In the genomic region with DNA sequence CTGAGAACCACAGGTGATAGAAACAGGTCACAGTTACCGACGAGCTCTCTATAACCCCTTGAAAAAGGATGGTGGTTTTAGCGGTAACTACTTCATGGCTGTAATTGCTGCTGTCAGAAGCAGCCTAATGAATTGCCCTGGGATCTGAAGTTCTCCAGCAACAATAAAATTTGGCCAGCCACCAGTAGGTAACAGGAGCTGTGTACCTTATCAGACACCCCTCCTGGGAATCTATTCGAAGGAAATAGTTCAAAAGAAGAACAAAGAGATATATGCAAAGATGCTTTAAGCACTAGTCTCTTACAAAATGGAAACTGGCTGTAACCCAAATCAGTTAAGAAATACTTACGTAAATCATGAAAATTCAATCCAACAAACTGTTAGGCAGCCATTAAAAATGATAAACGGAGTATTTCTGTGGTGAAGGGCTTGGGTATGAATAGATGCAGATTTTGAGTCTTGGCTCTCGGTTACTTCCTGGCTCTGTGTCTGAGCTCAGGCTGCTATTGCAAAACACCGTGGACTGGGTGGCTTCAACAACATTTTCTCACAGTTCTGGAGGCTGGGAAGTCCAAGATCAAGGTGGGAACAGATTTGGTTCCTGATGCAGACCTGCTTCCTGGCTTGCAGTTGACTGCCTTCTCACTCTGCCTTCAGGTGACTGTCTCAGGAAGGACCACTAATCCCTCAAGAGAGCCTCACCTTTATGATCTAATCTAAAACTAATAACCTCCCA, we compare ENCODE assay signal across 8 cellular contexts. TPM values are rescaled to one million over a fixed set of nuclear protein-coding genes. Genes with fewer than 3 reads are reported as not detected.
DNase-seq lines count a peak whose midpoint lies in the region; ATAC-seq and TF ChIP-seq lines count a peak whose summit lies in the region.

No MANE protein-coding gene starts in this region.

- TF ChIP-seq CTCF in RWPE1 (conservative IDR thresholded peaks at IDR 0.05; ENCODE audit: low read depth), result no peak
- no peak for TF ChIP-seq CTCF in psoas muscle (IDR thresholded peaks at IDR 0.05)

- H3K27ac ChIP-seq in RWPE1 (peak overlapping the region; percentile 63), psoas muscle (peak overlapping the region; percentile 85), substantia nigra (ENCODE audit: low read depth, low read length, poor library complexity, severe bottlenecking) (no peak overlapping the region)

- peak overlapping the region; percentile 86 for H3K4me3 ChIP-seq in psoas muscle

- peaks cover 11% of the 10 kb centered on the region for H3K9me3 ChIP-seq in psoas muscle

- peaks cover 30% of the 10 kb centered on the region for H3K4me1 ChIP-seq in psoas muscle

- peak; percentile 66 for ATAC-seq in esophagus mucosa
- ATAC-seq in psoas muscle, result no peak
- no peak for ATAC-seq in GM21390 (IDR thresholded peaks at IDR 0.05; ENCODE audit: unreplicated experiment)

- POLR2A ChIA-PET in RWPE1 (lab: Yijun Ruan, JAX; ENCODE audit: low non-redundant PET), result no interaction called here

- peaks cover 0 to 2% of the 10 kb centered on the region in 2 donors for H3K36me3 ChIP-seq in psoas muscle (ENCODE audit: insufficient read depth in 1 of 2, low read depth in 1 of 2)

- 45 to 53% (median 48%) methylated on average over 8 of the region's 8 CpGs for WGBS in psoas muscle, 3 donors

- DNase-seq in NCI-H345 (lab: John Stamatoyannopoulos, UW), result peak; percentile 13
- DNase-seq in NCI-H345 treated with DMSO at 0.1 percent for 48 hours (lab: John Stamatoyannopoulos, UW; ENCODE audit: unreplicated experiment), result no peak
- no peak for DNase-seq in RWPE1 (ENCODE audit: low spot score)
- DNase-seq in psoas muscle, result peak in 1 of 2 donors; percentile 19
- DNase-seq in cerebellar nuclear complex (lab: John Stamatoyannopoulos, UW), result no peak
- no peak for DNase-seq in substantia nigra (lab: John Stamatoyannopoulos, UW)

- no peaks in the 10 kb centered on the region for H3K27me3 ChIP-seq in psoas muscle (ENCODE audit: insufficient read depth in 3 of 3, low read length in 2 of 3)

- intact Hi-C loops in psoas muscle (cut with DNase I), result loop anchor here in 1 of 2 donors (10.0 kb wide), 1 partner anchor 772 kb away; the partner anchor contains the start of gene BMI1

- CTCF ChIA-PET in RWPE1 (lab: Yijun Ruan, JAX), result interaction anchor here (0.7 kb wide), 1 partner anchor 1801 kb away, joined by 3 read pairs; no protein-coding TSS in a partner anchor

RNA-seq across cellular contexts. Expression of gene MSRB2, which starts 1.6 kb away (rescaled TPM):
- total RNA-seq in esophagus mucosa (17.1 TPM), psoas muscle (10 to 100 TPM; 34.3 to 69.7 (median 54.7) TPM)
- 10 to 100 TPM; 19.4 to 29.5 (median 24.8) TPM for polyA plus RNA-seq in psoas muscle
